10 cellular contexts compared by ENCODE assay signal in genomic region chr17:4733073-4733531, GRCh38. TPM values are rescaled to one million over a fixed set of nuclear protein-coding genes. Genes with fewer than 3 reads are reported as not detected.
DNase-seq lines count a peak whose midpoint lies in the region; ATAC-seq, FAIRE-seq and TF ChIP-seq lines count a peak whose summit lies in the region.
"Had no signal": no experiment of that assay in that cellular context is flagged by ENCODE, and none has a peak within 500 bp of the region (broad histone marks: within the 10 kb centered on the region; RNA-seq: fewer than 3 reads in every experiment).

No MANE protein-coding gene starts in this region.

- peaks cover 2 to 6% of the 10 kb centered on the region in 2 experiments for H4K20me1 ChIP-seq in H1 (replicated peaks in 1 of 2; ENCODE audit: control insufficient read depth in 1 of 2, insufficient read depth in 2 of 2, low read length in 2 of 2)

- no peak overlapping the region for H2BK15ac ChIP-seq in H1 (ENCODE audit: low read length)

- TF ChIP-seq POLR2A in Peyer's patch (IDR thresholded peaks at IDR 0.05) (no peak), H1 (IDR thresholded peaks at IDR 0.05; ENCODE audit: control extremely low read depth in 1 of 2, low read depth in 2 of 2, low read length in 2 of 2) (no peak)

- H3K27me3 ChIP-seq in right cardiac atrium (ENCODE audit: control insufficient read depth, insufficient read depth) (no peaks in the 10 kb centered on the region), Peyer's patch (no peaks in the 10 kb centered on the region), H1 (replicated peaks in 1 of 4; ENCODE audit: control insufficient read depth in 3 of 4, extremely low read depth in 1 of 4, insufficient read depth in 3 of 4, low read length in 3 of 4) (peaks cover 1 to 17% (median 6%) of the 10 kb centered on the region in 4 experiments; a peak in 6 of 7 replicates), upper lobe of right lung (no peaks in the 10 kb centered on the region)

- H3K23ac ChIP-seq in H1 (ENCODE audit: insufficient read length) = no peak overlapping the region

- ATAC-seq in right cardiac atrium (no peak), left ventricle myocardium superior (no peak), upper lobe of right lung (peak; percentile 56), GM18520 (IDR thresholded peaks at IDR 0.05; ENCODE audit: unreplicated experiment) (no peak)
- ATAC-seq: left colon had no signal

- H3K4me2 ChIP-seq in H1 (ENCODE audit: insufficient read depth in 1 of 2, low read depth in 2 of 2, low read length in 2 of 2) = no peak overlapping the region

- CTCF ChIA-PET in H1 (lab: Charles Lee; ENCODE audit: partially characterized antibody) = interaction anchor here (0.9 to 3.8 kb wide), 17 partner anchors 9 to 176 kb away, joined by 3 to 24 read pairs (median 4); partner anchors contain the start of genes C17orf107, GLTPD2 and VMO1

- H3K36me3 ChIP-seq in Peyer's patch (peaks cover 0 to 9% (median 0%) of the 10 kb centered on the region in 3 donors), H1 (ENCODE audit: control insufficient read depth in 2 of 4, insufficient read depth in 4 of 4, low read length in 3 of 4) (no peaks in the 10 kb centered on the region), upper lobe of right lung (peaks cover 26% of the 10 kb centered on the region)

- H2AFZ ChIP-seq in H1 (ENCODE audit: low read length) = no peak overlapping the region

- peak in 1 of 2 experiments; percentile 39; a peak in 2 of 4 replicates for TF ChIP-seq RAD21 in H1 (IDR thresholded peaks at IDR 0.05 in 1 of 2, conservative IDR thresholded peaks at IDR 0.05 in 1 of 2; ENCODE audit: low read depth in 2 of 2, low read length in 2 of 2)

- TF ChIP-seq CTCF in Peyer's patch (IDR thresholded peaks at IDR 0.05) (peak in 3 of 6 experiments; percentile 17 to 35 (median 29)), H1 (IDR thresholded peaks at IDR 0.05; ENCODE audit: control extremely low read depth in 1 of 3, insufficient read depth in 1 of 3, low read depth in 1 of 3, low read length in 3 of 3) (peak; percentile 16 to 39 (median 17); a peak in 3 of 4 replicates), upper lobe of right lung (IDR thresholded peaks at IDR 0.05) (peak; percentile 37)

- no peak overlapping the region for H3K9ac ChIP-seq in H1 (replicated peaks in 1 of 4; ENCODE audit: extremely low read depth in 1 of 4, low read depth in 3 of 4, low read length in 3 of 4)

- peak in 2 of 3 donors; percentile 65 to 69 for DNase-seq in right cardiac atrium
- no peak for DNase-seq in left ventricle myocardium superior
- DNase-seq in Peyer's patch = peak; percentile 49 to 74 (median 71)
- DNase-seq in H1 (ENCODE audit: low read depth in 1 of 2, low spot score in 2 of 2) = no peak
- no peak for DNase-seq in upper lobe of right lung
- DNase-seq in kidney tubule cell (ENCODE audit: low spot score) = no peak
- no peak for DNase-seq in SW480 (ENCODE audit: low spot score)
- DNase-seq: effector CD8-positive, alpha-beta T cell; left colon had no signal

- POLR2A ChIA-PET in H1 (lab: Charles Lee; ENCODE audit: partially characterized antibody) = interaction anchor here (0.8 kb wide), 2 partner anchors 23 to 191 kb away, joined by 3 read pairs; partner anchors contain the start of gene ARRB2

- H3K56ac ChIP-seq in H1 (replicated peaks; ENCODE audit: insufficient read length, low read depth, low read length) = no peak overlapping the region

- no peak overlapping the region for H2BK5ac ChIP-seq in H1 (ENCODE audit: low read depth, low read length)

- no peak overlapping the region for H4K5ac ChIP-seq in H1 (ENCODE audit: insufficient read length, low read depth, low read length)

- no peak overlapping the region for H4K8ac ChIP-seq in H1 (ENCODE audit: extremely low read depth, insufficient read depth, low read length)

- H3K4me1 ChIP-seq in right cardiac atrium (ENCODE audit: control insufficient read depth, insufficient read depth, low read length) (no peaks in the 10 kb centered on the region), Peyer's patch (peaks cover 0 to 15% (median 10%) of the 10 kb centered on the region in 4 donors), H1 (replicated peaks in 1 of 4; ENCODE audit: control insufficient read depth in 3 of 4, insufficient read depth in 4 of 4, low read length in 3 of 4) (peaks cover 0 to under 1% (median 0%) of the 10 kb centered on the region in 4 experiments; a peak in 2 of 7 replicates), upper lobe of right lung (peaks cover 14% of the 10 kb centered on the region)

- WGBS in right cardiac atrium = 79% methylated on average over 6 of the region's 6 CpGs
- 93% methylated on average over 6 of the region's 6 CpGs; no CpG with 5 or more reads in 1 of the 2 experiments for WGBS in H1 (ENCODE audit: extremely low coverage in 1 of 2, insufficient coverage in 1 of 2, insufficient read length in 1 of 2, insufficient replicate concordance in 2 of 2, low coverage in 1 of 2, low lambda C conversion rate in 2 of 2, missing lambda C conversion rate in 1 of 2), 2 experiments

- H2AK5ac ChIP-seq in H1 (ENCODE audit: low read depth, low read length) = no peak overlapping the region

- H3K18ac ChIP-seq in H1 (ENCODE audit: extremely low read depth, low read length) = no peak overlapping the region

- H2BK12ac ChIP-seq in H1 (ENCODE audit: low read depth, low read length) = no peak overlapping the region

- H3K9me3 ChIP-seq in right cardiac atrium (ENCODE audit: control insufficient read depth, low read length) (no peaks in the 10 kb centered on the region), Peyer's patch (no peaks in the 10 kb centered on the region), H1 (ENCODE audit: insufficient read depth in 2 of 2, low read depth in 1 of 2, low read length in 1 of 2) (no peaks in the 10 kb centered on the region), upper lobe of right lung (no peaks in the 10 kb centered on the region)

- H3K4me3 ChIP-seq in right cardiac atrium (ENCODE audit: low read length) (no peak overlapping the region), Peyer's patch (no peak overlapping the region), H1 (ENCODE audit: extremely low read depth in 1 of 4, insufficient read depth in 2 of 4, low read depth in 3 of 4, low read length in 4 of 4) (no peak overlapping the region), upper lobe of right lung (no peak overlapping the region)

- H3K14ac ChIP-seq in H1 (ENCODE audit: insufficient read length) = no peak overlapping the region

- no peak overlapping the region for H2BK20ac ChIP-seq in H1 (ENCODE audit: low read length)

- H3K4ac ChIP-seq in H1 (replicated peaks; ENCODE audit: insufficient read length, low read depth, low read length) = no peak overlapping the region

- intact Hi-C loops in right cardiac atrium (cut with DNase I) (loop anchor here in 2 of 4 donors (5.0 to 10.0 kb wide), 2 partner anchors 154 to 162 kb away; partner anchors contain the start of gene C17orf107 (in 1 of the 2)), left ventricle myocardium superior (cut with micrococcal nuclease) (no loop called here), upper lobe of right lung (cut with DNase I) (loop anchor here (10.0 kb wide), 1 partner anchor 52 kb away; the partner anchor contains the start of genes GLTPD2 and VMO1)

- H3K27ac ChIP-seq in right cardiac atrium (ENCODE audit: low read length) (no peak overlapping the region), Peyer's patch (peak overlapping the region in 3 of 4 donors; percentile 30 to 69 (median 45)), H1 (ENCODE audit: low read depth, low read length) (no peak overlapping the region), upper lobe of right lung (no peak overlapping the region)

- no peak for FAIRE-seq in H1 (lab: Jason Lieb, UNC)

- no peaks in the 10 kb centered on the region for H3K79me1 ChIP-seq in H1 (ENCODE audit: low read depth, low read length)

- no peak overlapping the region for H2BK120ac ChIP-seq in H1 (replicated peaks; ENCODE audit: low read depth, low read length)

- peaks cover 7% of the 10 kb centered on the region for H3K23me2 ChIP-seq in H1 (ENCODE audit: low read depth, low read length)

- H4K91ac ChIP-seq in H1 (replicated peaks; ENCODE audit: insufficient read length, low read length) = no peak overlapping the region

- no peak for TF ChIP-seq EP300 in H1 (IDR thresholded peaks at IDR 0.05; ENCODE audit: borderline replicate concordance in 1 of 2, low read depth in 2 of 2, low read length in 2 of 2)

- no peaks in the 10 kb centered on the region for H3K79me2 ChIP-seq in H1 (ENCODE audit: control insufficient read depth in 1 of 2, insufficient read depth in 2 of 2, low read length in 2 of 2)

RNA-seq across cellular contexts. Expression of gene MED11, which starts 1.9 kb away (rescaled TPM):
- total RNA-seq in right cardiac atrium (10 to 100 TPM; 17.8 to 21.6 (median 21.0) TPM), left ventricle myocardium superior (18.0 TPM), Peyer's patch (10 to 100 TPM; 32.1 to 44.6 (median 41.8) TPM), upper lobe of right lung (23.2 TPM)
- polyA plus RNA-seq in right cardiac atrium (47.6 TPM), H1 (2011; rRNA removed) (36.0 and 40.0 TPM in 2 replicates)
- total RNA-seq in H1 (2021; fragmentation: NEBNext Ultra II Directional; extraction: Animal tissue kit (Norgen Biotek cat#: 25700)) = 18.8 and 21.6 TPM in 2 replicates
- 50.7 TPM for polyA plus RNA-seq in H1 (2011; cell fraction: cytosol; rRNA removed)
- polyA plus RNA-seq in H1 (2011; cell fraction: nucleus; rRNA removed) = 36.1 TPM
- polyA plus RNA-seq in H1 (2012, experiment 1 of 2) = 28.8 to 32.1 TPM (median 30.9 TPM) in 4 replicates
- polyA plus RNA-seq in H1 (2012, experiment 2 of 2) = 20.6 TPM
- 29.2 TPM for polyA plus RNA-seq in H1 (2013, experiment 1 of 2)
- 28.5 TPM for polyA plus RNA-seq in H1 (2013, experiment 2 of 2)
- 21.6 and 26.4 TPM in 2 replicates for polyA minus RNA-seq in H1 (2011; rRNA and poly(A)+ RNA removed)
- 10.7 TPM for polyA minus RNA-seq in H1 (2011; cell fraction: cytosol; rRNA and poly(A)+ RNA removed)
- polyA minus RNA-seq in H1 (2011; cell fraction: nucleus; rRNA and poly(A)+ RNA removed) = 13.5 TPM

RNA-seq across cellular contexts. Expression of gene ZMYND15, which starts 6.5 kb away (rescaled TPM):
- total RNA-seq in right cardiac atrium (under 1 TPM; 0.20 to 0.53 (median 0.33) TPM), left ventricle myocardium superior (0.20 TPM), Peyer's patch (1 to 10 TPM in 3 of 4 donors, not detected in 1; 2.1 to 5.6 (median 4.0) TPM), upper lobe of right lung (9.6 TPM)
- polyA plus RNA-seq in right cardiac atrium (0.23 TPM), H1 (2011; rRNA removed) (0.53 and 0.86 TPM in 2 replicates)
- 0.48 and 0.58 TPM in 2 replicates for total RNA-seq in H1 (2021; fragmentation: NEBNext Ultra II Directional; extraction: Animal tissue kit (Norgen Biotek cat#: 25700))
- 0.58 TPM for polyA plus RNA-seq in H1 (2011; cell fraction: cytosol; rRNA removed)
- 1.5 TPM for polyA plus RNA-seq in H1 (2011; cell fraction: nucleus; rRNA removed)
- 0.52 to 0.78 TPM (median 0.60 TPM) in 4 replicates for polyA plus RNA-seq in H1 (2012, experiment 1 of 2)
- 0.37 TPM for polyA plus RNA-seq in H1 (2012, experiment 2 of 2)
- polyA plus RNA-seq in H1 (2013, experiment 1 of 2) = 0.57 TPM
- 0.31 TPM for polyA plus RNA-seq in H1 (2013, experiment 2 of 2)
- 0.10 and 0.19 TPM in 2 replicates for polyA minus RNA-seq in H1 (2011; rRNA and poly(A)+ RNA removed)
- polyA minus RNA-seq in H1 (2011; cell fraction: cytosol; rRNA and poly(A)+ RNA removed) = not detected
- not detected for polyA minus RNA-seq in H1 (2011; cell fraction: nucleus; rRNA and poly(A)+ RNA removed)

RNA-seq across cellular contexts. Expression of gene CXCL16, which starts 6.6 kb away (rescaled TPM):
- total RNA-seq in right cardiac atrium = 1 to 10 TPM; 5.0 to 6.3 (median 5.5) TPM
- polyA plus RNA-seq in right cardiac atrium = 2.5 TPM
- 3.5 TPM for total RNA-seq in left ventricle myocardium superior
- 10 to 100 TPM; 24.8 to 33.1 (median 28.0) TPM for total RNA-seq in Peyer's patch
- total RNA-seq in H1 (2021; fragmentation: NEBNext Ultra II Directional; extraction: Animal tissue kit (Norgen Biotek cat#: 25700)) = 3.5 and 3.9 TPM in 2 replicates
- 4.8 and 5.2 TPM in 2 replicates for polyA plus RNA-seq in H1 (2011; rRNA removed)
- 2.7 TPM for polyA plus RNA-seq in H1 (2011; cell fraction: cytosol; rRNA removed)
- polyA plus RNA-seq in H1 (2011; cell fraction: nucleus; rRNA removed) = 3.3 TPM
- polyA plus RNA-seq in H1 (2012, experiment 1 of 2) = 2.8 to 6.5 TPM (median 4.1 TPM) in 4 replicates
- polyA plus RNA-seq in H1 (2012, experiment 2 of 2) = 4.2 TPM
- polyA plus RNA-seq in H1 (2013, experiment 1 of 2) = 5.0 TPM
- polyA plus RNA-seq in H1 (2013, experiment 2 of 2) = 6.1 TPM
- 2.1 and 2.4 TPM in 2 replicates for polyA minus RNA-seq in H1 (2011; rRNA and poly(A)+ RNA removed)
- 2.0 TPM for polyA minus RNA-seq in H1 (2011; cell fraction: cytosol; rRNA and poly(A)+ RNA removed)
- 1.2 TPM for polyA minus RNA-seq in H1 (2011; cell fraction: nucleus; rRNA and poly(A)+ RNA removed)
- total RNA-seq in upper lobe of right lung = 169 TPM

RNA-seq across cellular contexts. Expression of gene ARRB2, which starts 22.7 kb away (rescaled TPM):
- total RNA-seq in right cardiac atrium = 10 to 100 TPM; 21.6 to 35.1 (median 25.5) TPM
- polyA plus RNA-seq in right cardiac atrium = 17.0 TPM
- 35.0 TPM for total RNA-seq in left ventricle myocardium superior
- 100 to 1,000 TPM in 1 of 4 donors, 10 to 100 TPM in 3; 59.2 to 163 (median 73.8) TPM for total RNA-seq in Peyer's patch
- total RNA-seq in H1 (2021; fragmentation: NEBNext Ultra II Directional; extraction: Animal tissue kit (Norgen Biotek cat#: 25700)) = 95.6 and 101 TPM in 2 replicates
- polyA plus RNA-seq in H1 (2011; rRNA removed) = 72.4 and 96.0 TPM in 2 replicates
- 73.9 TPM for polyA plus RNA-seq in H1 (2011; cell fraction: cytosol; rRNA removed)
- 129 TPM for polyA plus RNA-seq in H1 (2011; cell fraction: nucleus; rRNA removed)
- 104 to 117 TPM (median 111 TPM) in 4 replicates for polyA plus RNA-seq in H1 (2012, experiment 1 of 2)
- polyA plus RNA-seq in H1 (2012, experiment 2 of 2) = 90.6 TPM
- polyA plus RNA-seq in H1 (2013, experiment 1 of 2) = 70.3 TPM
- 66.1 TPM for polyA plus RNA-seq in H1 (2013, experiment 2 of 2)
- polyA minus RNA-seq in H1 (2011; rRNA and poly(A)+ RNA removed) = 38.6 and 48.3 TPM in 2 replicates
- polyA minus RNA-seq in H1 (2011; cell fraction: cytosol; rRNA and poly(A)+ RNA removed) = 30.5 TPM
- 29.7 TPM for polyA minus RNA-seq in H1 (2011; cell fraction: nucleus; rRNA and poly(A)+ RNA removed)
- total RNA-seq in upper lobe of right lung = 131 TPM

RNA-seq across cellular contexts. Expression of gene PELP1, which starts 29.2 kb away (rescaled TPM):
- total RNA-seq in right cardiac atrium (10 to 100 TPM; 29.7 to 40.9 (median 36.7) TPM), left ventricle myocardium superior (36.8 TPM), Peyer's patch (10 to 100 TPM; 21.2 to 34.9 (median 31.4) TPM), upper lobe of right lung (39.0 TPM)
- polyA plus RNA-seq in right cardiac atrium (21.1 TPM), H1 (2011; rRNA removed) (75.6 and 160 TPM in 2 replicates)
- 184 and 185 TPM in 2 replicates for total RNA-seq in H1 (2021; fragmentation: NEBNext Ultra II Directional; extraction: Animal tissue kit (Norgen Biotek cat#: 25700))
- 33.4 TPM for polyA plus RNA-seq in H1 (2011; cell fraction: cytosol; rRNA removed)
- polyA plus RNA-seq in H1 (2011; cell fraction: nucleus; rRNA removed) = 184 TPM
- 103 to 125 TPM (median 122 TPM) in 4 replicates for polyA plus RNA-seq in H1 (2012, experiment 1 of 2)
- 132 TPM for polyA plus RNA-seq in H1 (2012, experiment 2 of 2)
- 94.7 TPM for polyA plus RNA-seq in H1 (2013, experiment 1 of 2)
- 82.7 TPM for polyA plus RNA-seq in H1 (2013, experiment 2 of 2)
- 111 and 125 TPM in 2 replicates for polyA minus RNA-seq in H1 (2011; rRNA and poly(A)+ RNA removed)
- 52.8 TPM for polyA minus RNA-seq in H1 (2011; cell fraction: cytosol; rRNA and poly(A)+ RNA removed)
- polyA minus RNA-seq in H1 (2011; cell fraction: nucleus; rRNA and poly(A)+ RNA removed) = 113 TPM

Comparison
In these comparisons a context has a peak if more than half of its experiments do, and no peak if none do; other contexts are left out.
1. DNase-seq: peak in right cardiac atrium (2 of 3) and Peyer's patch (3 of 3); none in left ventricle myocardium superior (single experiment), H1 (0 of 2), upper lobe of right lung (single experiment), kidney tubule cell (single experiment) and SW480 (single experiment).
2. H3K27ac ChIP-seq: peak in Peyer's patch (3 of 4); none in right cardiac atrium (single experiment), H1 (single experiment) and upper lobe of right lung (single experiment).